ENCODE assay signal across 1 cellular context in genomic region chrX:150366951-150367545, GRCh38.
TF ChIP-seq lines count a peak whose summit lies in the region.

No MANE protein-coding gene starts in this region.

TF ChIP-seq in HepG2, 621 proteins besides CTCF, POLR2A, EP300 and RAD21 (continued from another document):
- TF ChIP-seq HMG20B (CRISPR knock-in tag; conservative IDR thresholded peaks at IDR 0.05) (no peak), ZNF710 (CRISPR knock-in tag; IDR thresholded peaks at IDR 0.05; ENCODE audit: borderline replicate concordance) (no peak), ZNF550 (CRISPR knock-in tag; IDR thresholded peaks at IDR 0.05; ENCODE audit: borderline replicate concordance) (no peak), HCFC1 (IDR thresholded peaks at IDR 0.05; ENCODE audit: low read depth, low read length) (no peak), MEIS2 (CRISPR knock-in tag; IDR thresholded peaks at IDR 0.05) (no peak), ATAD3A (CRISPR knock-in tag; IDR thresholded peaks at IDR 0.05) (no peak), ATF6 (CRISPR knock-in tag; conservative IDR thresholded peaks at IDR 0.05) (no peak), ATRX (CRISPR knock-in tag; IDR thresholded peaks at IDR 0.05; ENCODE audit: borderline replicate concordance) (no peak), ZNF3 (CRISPR knock-in tag; IDR thresholded peaks at IDR 0.05) (no peak), SIN3A (IDR thresholded peaks at IDR 0.05; ENCODE audit: borderline replicate concordance, low read depth, low read length) (no peak), ZNF775 (CRISPR knock-in tag; IDR thresholded peaks at IDR 0.05; ENCODE audit: borderline replicate concordance) (no peak), DR1 (CRISPR knock-in tag; IDR thresholded peaks at IDR 0.05) (no peak)
TF ChIP-seq in HepG2: peak in this region for 0.
